ENCODE assay signal across 2 cellular contexts in genomic region chr5:11851965-11852745, GRCh38.
TF ChIP-seq lines count a peak whose summit lies in the region.

No MANE protein-coding gene starts in this region.

TF ChIP-seq in WTC11, 78 proteins besides CTCF, POLR2A, EP300 and RAD21:
- no peak for TF ChIP-seq ZNF121 (CRISPR knock-in tag; IDR thresholded peaks at IDR 0.05)
- no peak for TF ChIP-seq OVOL2 (CRISPR knock-in tag; IDR thresholded peaks at IDR 0.05; ENCODE audit: borderline replicate concordance)
- TF ChIP-seq E2F1 (CRISPR knock-in tag; IDR thresholded peaks at IDR 0.05), result no peak
- no peak for TF ChIP-seq PRDM15 (CRISPR knock-in tag; IDR thresholded peaks at IDR 0.05)
- no peak for TF ChIP-seq NFYB (CRISPR knock-in tag; conservative IDR thresholded peaks at IDR 0.05; ENCODE audit: low read depth)
- TF ChIP-seq ATF1 (CRISPR knock-in tag; IDR thresholded peaks at IDR 0.05), result no peak
- TF ChIP-seq CREB1 (CRISPR knock-in tag; IDR thresholded peaks at IDR 0.05), result no peak
- TF ChIP-seq ZBTB43 (CRISPR knock-in tag; IDR thresholded peaks at IDR 0.05), result no peak
- TF ChIP-seq ZNF423 (CRISPR knock-in tag; IDR thresholded peaks at IDR 0.05), result no peak
- TF ChIP-seq SMAD3 (CRISPR knock-in tag; IDR thresholded peaks at IDR 0.05; ENCODE audit: borderline replicate concordance), result no peak

TF ChIP-seq in H1, 55 proteins besides CTCF, POLR2A, EP300 and RAD21:
- TF ChIP-seq TEAD4 (IDR thresholded peaks at IDR 0.05; ENCODE audit: low read depth, low read length) (peak; percentile 70), SIX5 (IDR thresholded peaks at IDR 0.05; ENCODE audit: low read depth, low read length) (no peak)
TF ChIP-seq in H1: peak in this region for 1.
